Comparison of ENCODE assay signal across 29 cellular contexts in the genomic region with DNA sequence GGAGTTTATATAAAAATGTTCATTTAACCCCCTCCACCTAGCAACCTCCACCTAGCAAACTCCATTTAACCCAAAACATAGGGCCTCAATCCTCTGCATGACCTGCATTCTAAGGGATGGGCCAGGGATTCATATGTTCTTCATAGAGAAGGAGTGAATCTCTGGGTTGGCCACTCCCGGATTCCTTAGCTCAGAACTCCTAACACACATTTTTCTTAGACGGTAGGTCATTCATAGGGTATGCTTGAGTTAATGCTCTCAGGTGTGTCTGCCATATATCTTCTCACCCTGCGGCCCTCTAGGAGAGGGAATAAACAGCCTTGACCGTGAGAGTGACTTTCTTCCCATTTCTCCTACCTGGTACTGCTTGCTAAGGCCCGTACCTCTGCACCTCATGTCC.
"Had no signal": no experiment of that assay in that cellular context is flagged by ENCODE, and none has a peak within 500 bp of the region (broad histone marks: within the 10 kb centered on the region; RNA-seq: fewer than 3 reads in every experiment).

No MANE protein-coding gene starts in this region.

- H3K36me3 ChIP-seq: brain microvascular endothelial cell, esophagus squamous epithelium, sigmoid colon, thoracic aorta, upper lobe of left lung had no signal

- H3K4me3 ChIP-seq: coronary artery, dorsolateral prefrontal cortex, esophagus squamous epithelium, psoas muscle, sigmoid colon, thoracic aorta, upper lobe of left lung had no signal

- H3K79me2 ChIP-seq: parathyroid adenoma had no signal

- FAIRE-seq: astrocyte, frontal cortex, islet of Langerhans, small intestine had no signal

- H3K27ac ChIP-seq: brain microvascular endothelial cell, coronary artery, dorsolateral prefrontal cortex, esophagus squamous epithelium, parathyroid adenoma, psoas muscle, sigmoid colon, thoracic aorta, upper lobe of left lung had no signal

- H3K4me1 ChIP-seq: parathyroid adenoma, psoas muscle, sigmoid colon had no signal

- H3K9me3 ChIP-seq: esophagus squamous epithelium, psoas muscle, sigmoid colon, thoracic aorta, upper lobe of left lung had no signal

- H3K27me3 ChIP-seq: brain microvascular endothelial cell, dorsolateral prefrontal cortex, esophagus squamous epithelium, sigmoid colon, upper lobe of left lung had no signal

- ATAC-seq: left cardiac atrium; left ventricle myocardium superior; naive thymus-derived CD4-positive, alpha-beta T cell; psoas muscle; stimulated activated effector memory CD8-positive, alpha-beta T cell treated with anti-CD3 and anti-CD28 coated beads, Interleukin-12 subunit alpha, Interleukin-12 subunit beta, amount 100 ng/mL, for 72 hours had no signal

- DNase-seq: activated CD4-positive, alpha-beta memory T cell treated with anti-CD3 and anti-CD28 coated beads for 36 hours; activated CD4-positive, alpha-beta T cell treated with anti-CD3 and anti-CD28 coated beads, Interleukin-2, amount 10 ng/mL, durations not matched to agents 24 days and 14 days; activated CD4-positive, CD25-positive, alpha-beta regulatory T cell treated with anti-CD3 and anti-CD28 coated beads, Interleukin-2, amount 50 U/mL, for 72 hours; activated CD8-positive, alpha-beta memory T cell treated with anti-CD3 and anti-CD28 coated beads, Interleukin-2, amount 50 U/mL, for 4 hours; activated effector memory CD4-positive, alpha-beta T cell treated with anti-CD3 and anti-CD28 coated beads, Interleukin-2, amount 50 U/mL, for 16 hours; activated naive CD4-positive, alpha-beta T cell treated with anti-CD3 and anti-CD28 coated beads for 36 hours; activated naive CD8-positive, alpha-beta T cell treated with anti-CD3 and anti-CD28 coated beads for 36 hours; activated T-cell treated with anti-CD3 and anti-CD28 coated beads, Interleukin-2, amount 50 U/mL, for 1 hour; brain microvascular endothelial cell; dorsolateral prefrontal cortex; effector memory CD4-positive, alpha-beta T cell; esophagus squamous epithelium; left cardiac atrium; left ventricle myocardium superior; midbrain; naive thymus-derived CD4-positive, alpha-beta T cell; psoas muscle; sigmoid colon; small intestine; stimulated activated CD4-positive, alpha-beta T cell treated with anti-CD3 and anti-CD28 coated beads, Interleukin-4, amount 100 ng/mL, for 24 hours; T-helper 2 cell; upper lobe of left lung had no signal

- H3K9ac ChIP-seq: parathyroid adenoma had no signal

- H2AFZ ChIP-seq: parathyroid adenoma had no signal
